11 cellular contexts compared by ENCODE assay signal in genomic region chr2:27799646-27800010, GRCh38. TPM values are rescaled to one million over a fixed set of nuclear protein-coding genes. Genes with fewer than 3 reads are reported as not detected.
DNase-seq lines count a peak whose midpoint lies in the region; ATAC-seq and TF ChIP-seq lines count a peak whose summit lies in the region.
"Had no signal": no experiment of that assay in that cellular context is flagged by ENCODE, and none has a peak within 500 bp of the region (broad histone marks: within the 10 kb centered on the region; RNA-seq: fewer than 3 reads in every experiment).

No MANE protein-coding gene starts in this region.

- intact Hi-C loops in esophagus muscularis mucosa (cut with DNase I) (loop anchor here (5.0 kb wide), 1 partner anchor 92 kb away; no protein-coding TSS in a partner anchor), posterior vena cava (cut with DNase I) (loop anchor here in 1 of 2 donors (5.0 to 10.0 kb wide), 2 partner anchors 82 to 85 kb away; no protein-coding TSS in a partner anchor)

- H3K27ac ChIP-seq in RWPE1 (peak overlapping the region; percentile 97), esophagus muscularis mucosa (replicated peaks in 1 of 4) (peak overlapping the region; percentile 86 to 94 (median 89))
- H3K27ac ChIP-seq: C4-2B had no signal

- CTCF ChIA-PET in RWPE1 (lab: Yijun Ruan, JAX) = no interaction called here

- DNase-seq in AG08396 (ENCODE audit: low spot score) (peak; percentile 65), RWPE1 (ENCODE audit: low spot score) (no peak), esophagus muscularis mucosa (ENCODE audit: extremely low spot score) (no peak), posterior vena cava (ENCODE audit: low spot score) (peak; percentile 82), NK-92 (lab: John Stamatoyannopoulos, UW; ENCODE audit: unreplicated experiment) (no peak), NCI-H1436 (lab: John Stamatoyannopoulos, UW) (no peak)
- DNase-seq in NK-92 treated with Interleukin-12 subunit alpha and Interleukin-12 subunit beta, amount 100 ng/mL, for 24 hours (lab: John Stamatoyannopoulos, UW) = no peak
- DNase-seq: activated CD8-positive, alpha-beta memory T cell treated with anti-CD3 and anti-CD28 coated beads, Interleukin-2, amount 50 U/mL, for 48 hours; glutamatergic neuron had no signal

- peaks cover 59 to 86% (median 68%) of the 10 kb centered on the region in 4 donors for H3K4me1 ChIP-seq in esophagus muscularis mucosa

- ATAC-seq in HG03342 (IDR thresholded peaks at IDR 0.05; ENCODE audit: unreplicated experiment) = no peak

- H3K27me3 ChIP-seq in esophagus muscularis mucosa = no peaks in the 10 kb centered on the region

- no peak overlapping the region for H3K4me3 ChIP-seq in esophagus muscularis mucosa

- 65% methylated on average over 4 of the region's 4 CpGs for WGBS in esophagus muscularis mucosa

- no peaks in the 10 kb centered on the region for H3K9me3 ChIP-seq in esophagus muscularis mucosa

- no peaks in the 10 kb centered on the region for H3K36me3 ChIP-seq in esophagus muscularis mucosa

- no peak for TF ChIP-seq CTCF in RWPE1 (conservative IDR thresholded peaks at IDR 0.05; ENCODE audit: low read depth)
- TF ChIP-seq CTCF in esophagus muscularis mucosa (IDR thresholded peaks at IDR 0.05) = no peak

- POLR2A ChIA-PET in RWPE1 (lab: Yijun Ruan, JAX; ENCODE audit: low non-redundant PET) = no interaction called here

- TF ChIP-seq EP300 in esophagus muscularis mucosa (IDR thresholded peaks at IDR 0.05) = no peak

- no peak for TF ChIP-seq POLR2A in esophagus muscularis mucosa (IDR thresholded peaks at IDR 0.05; ENCODE audit: low read depth)

RNA-seq across cellular contexts. Expression of gene MRPL33, which starts 28.1 kb away (rescaled TPM):
- total RNA-seq in esophagus muscularis mucosa = 100 to 1,000 TPM; 283 to 500 (median 345) TPM
- total RNA-seq in posterior vena cava = 10 to 100 TPM; 88.8 to 93.0 TPM

Comparison
In these comparisons a context has a peak if more than half of its experiments do, and no peak if none do; other contexts are left out.
1. DNase-seq: peak in AG08396 (single experiment) and posterior vena cava (single experiment); none in RWPE1 (single experiment), esophagus muscularis mucosa (single experiment), NK-92 (single experiment), NK-92 treated with Interleukin-12 subunit alpha and Interleukin-12 subunit beta, amount 100 ng/mL, for 24 hours (single experiment) and NCI-H1436 (single experiment).